In the genomic region with DNA sequence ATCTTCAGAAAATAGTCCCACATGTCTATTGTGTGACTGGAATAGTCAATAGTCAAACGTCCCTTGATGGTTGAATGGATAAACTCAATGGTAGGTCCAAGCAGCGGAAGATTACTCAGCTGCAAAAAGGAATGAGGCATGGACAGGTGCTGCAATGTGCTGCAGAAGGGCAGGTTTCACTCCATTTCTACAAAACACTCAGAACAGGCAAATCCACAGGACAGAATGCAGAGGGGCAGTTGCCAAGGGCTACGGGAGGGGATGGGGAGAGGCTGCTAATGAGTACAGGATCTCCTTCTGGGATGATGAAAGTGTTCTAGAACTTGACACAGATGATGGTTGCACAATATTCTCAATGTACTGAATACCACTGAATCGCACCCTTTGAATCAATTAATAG, we compare ENCODE assay signal across 1 cellular context.
TF ChIP-seq lines count a peak whose summit lies in the region.

No MANE protein-coding gene starts in this region.

TF ChIP-seq in A549, 52 proteins besides CTCF, POLR2A, EP300 and RAD21 (continued from another document):
- TF ChIP-seq, protein P1, sequence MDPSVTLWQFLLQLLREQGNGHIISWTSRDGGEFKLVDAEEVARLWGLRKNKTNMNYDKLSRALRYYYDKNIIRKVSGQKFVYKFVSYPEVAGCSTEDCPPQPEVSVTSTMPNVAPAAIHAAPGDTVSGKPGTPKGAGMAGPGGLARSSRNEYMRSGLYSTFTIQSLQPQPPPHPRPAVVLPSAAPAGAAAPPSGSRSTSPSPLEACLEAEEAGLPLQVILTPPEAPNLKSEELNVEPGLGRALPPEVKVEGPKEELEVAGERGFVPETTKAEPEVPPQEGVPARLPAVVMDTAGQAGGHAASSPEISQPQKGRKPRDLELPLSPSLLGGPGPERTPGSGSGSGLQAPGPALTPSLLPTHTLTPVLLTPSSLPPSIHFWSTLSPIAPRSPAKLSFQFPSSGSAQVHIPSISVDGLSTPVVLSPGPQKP (IDR thresholded peaks at IDR 0.05; ENCODE audit: low read depth, low read length), result no peak
- TF ChIP-seq PBX3 (IDR thresholded peaks at IDR 0.05) (no peak), ZFP36 (IDR thresholded peaks at IDR 0.05; ENCODE audit: borderline replicate concordance, partially characterized antibody) (no peak), NR3C1 (IDR thresholded peaks at IDR 0.05) (no peak), KDM5A (IDR thresholded peaks at IDR 0.05) (no peak), CHD4 (IDR thresholded peaks at IDR 0.05; ENCODE audit: borderline replicate concordance) (no peak), KDM1A (IDR thresholded peaks at IDR 0.05; ENCODE audit: low read depth) (no peak), JUNB (IDR thresholded peaks at IDR 0.05) (no peak)
TF ChIP-seq in A549: peak in this region for 0.
